ENCODE assay signal across 19 cellular contexts in the genomic region with DNA sequence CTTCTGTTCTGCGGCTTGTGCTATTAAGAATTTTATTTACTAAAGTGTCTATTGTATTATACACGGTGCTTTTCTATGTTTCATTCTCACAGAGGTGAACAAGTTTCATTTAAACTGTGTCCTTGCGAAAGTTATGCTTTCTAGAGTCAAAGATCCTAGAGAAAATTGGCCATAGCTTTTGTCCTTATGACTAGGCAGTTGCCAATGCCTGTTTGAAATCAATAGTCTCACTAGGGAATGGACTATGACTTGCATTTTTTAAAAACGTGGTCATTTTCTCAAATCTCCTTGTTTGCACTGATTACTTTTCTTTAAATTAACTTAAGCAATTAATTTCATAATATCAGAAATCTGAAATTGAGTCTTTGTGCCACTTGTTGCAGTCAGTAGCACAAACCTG.
A peak's percentile ranks its signal among the peaks of the same experiment; 100 is the strongest.
DNase-seq lines count a peak whose midpoint lies in the region; ATAC-seq, FAIRE-seq and TF ChIP-seq lines count a peak whose summit lies in the region.
"Had no signal": no experiment of that assay in that cellular context is flagged by ENCODE, and none has a peak within 500 bp of the region (broad histone marks: within the 10 kb centered on the region; RNA-seq: fewer than 3 reads in every experiment).

No MANE protein-coding gene starts in this region.

- no peak overlapping the region for H3K4me2 ChIP-seq in K562 (ENCODE audit: insufficient read depth, low read length)
- H3K4me2 ChIP-seq in mesenchymal stem cell (ENCODE audit: low read length, poor library complexity, severe bottlenecking), result no peak overlapping the region

- TF ChIP-seq EP300 in K562 (IDR thresholded peaks at IDR 0.05; ENCODE audit: low read length) (no peak), transverse colon (IDR thresholded peaks at IDR 0.05; ENCODE audit: low read depth) (no peak)

- intact Hi-C loops in K562 (cut with micrococcal nuclease) (no loop called here), transverse colon (cut with DNase I; ENCODE audit: low total_unique reads) (no loop called here)

- ATAC-seq in K562, result no peak
- ATAC-seq: activated T-cell treated with anti-CD3 and anti-CD28 coated beads, Interleukin-2, amount 50 U/mL, for 72 hours; effector memory CD8-positive, alpha-beta T cell; T-cell had no signal

- H3K9me1 ChIP-seq in K562 (ENCODE audit: control insufficient read depth, insufficient read depth, low read length), result no peaks in the 10 kb centered on the region

- no TSS peak for BruUV-seq in K562 (replicated peaks; lab: Mats Ljungman, UMichigan)

- H3K18ac ChIP-seq in mesenchymal stem cell (ENCODE audit: low read depth in 1 of 2, low read length in 2 of 2), result no peak overlapping the region

- no peak for TF ChIP-seq RAD21 in K562 (CRISPR knock-in tag; conservative IDR thresholded peaks at IDR 0.05 in 1 of 2, IDR thresholded peaks at IDR 0.05 in 1 of 2)

- H3K27me3 ChIP-seq in K562 (ENCODE audit: control insufficient read depth in 2 of 2, insufficient read depth in 2 of 2, low read length in 2 of 2), result no peaks in the 10 kb centered on the region
- H3K27me3 ChIP-seq in mesenchymal stem cell (ENCODE audit: control insufficient read depth in 1 of 2, insufficient read depth in 1 of 2, low read length in 2 of 2), result no peaks in the 10 kb centered on the region
- no peaks in the 10 kb centered on the region for H3K27me3 ChIP-seq in transverse colon

- H2BK120ac ChIP-seq in mesenchymal stem cell (ENCODE audit: low read depth, low read length), result no peak overlapping the region

- no peak overlapping the region for H3K23ac ChIP-seq in mesenchymal stem cell (ENCODE audit: low read length in 2 of 2)

- H2AFZ ChIP-seq in K562 (ENCODE audit: low read depth, low read length), result 0 out of 2 replicates have a peak overlapping the region, but pooled peaks have one; percentile 9
- H2AFZ ChIP-seq in mesenchymal stem cell (ENCODE audit: low read depth, low read length), result no peak overlapping the region

- H3K4me3 ChIP-seq in K562 (no peak overlapping the region), mesenchymal stem cell (ENCODE audit: insufficient read depth in 1 of 2, low read depth in 1 of 2, low read length in 2 of 2) (peak overlapping the region in 1 of 2 experiments; percentile 78), transverse colon (peak overlapping the region in 3 of 4 donors; percentile 25 to 44 (median 29))

- no peak overlapping the region for H3K4ac ChIP-seq in mesenchymal stem cell (ENCODE audit: low read depth in 1 of 2, low read length in 2 of 2)

- no peak for FAIRE-seq in K562 (lab: Jason Lieb, UNC)
- FAIRE-seq: GM12892 had no signal

- TF ChIP-seq CTCF in K562 (IDR thresholded peaks at IDR 0.05 in 2 of 3, conservative IDR thresholded peaks at IDR 0.05 in 1 of 3; ENCODE audit: insufficient read depth in 2 of 3, low read depth in 1 of 3, low read length in 3 of 3) (no peak), transverse colon (IDR thresholded peaks at IDR 0.05) (no peak)

- TF ChIP-seq POLR2A in K562 (conservative IDR thresholded peaks at IDR 0.05), result no peak
- no peak for TF ChIP-seq POLR2A in transverse colon (IDR thresholded peaks at IDR 0.05)

- H3K79me2 ChIP-seq in K562 (ENCODE audit: control insufficient read depth, insufficient read depth, low read length), result no peaks in the 10 kb centered on the region

- H3K27ac ChIP-seq in K562 (ENCODE audit: extremely low read depth, low read depth, low read length) (no peak overlapping the region), mesenchymal stem cell (ENCODE audit: low read length, poor library complexity, severe bottlenecking) (no peak overlapping the region), transverse colon (peak overlapping the region; percentile 73 to 83 (median 77))
- H3K27ac ChIP-seq: WERI-Rb-1 had no signal

- no peak overlapping the region for H4K8ac ChIP-seq in mesenchymal stem cell (ENCODE audit: low read length)

- H4K91ac ChIP-seq in mesenchymal stem cell (ENCODE audit: low read length), result no peak overlapping the region

- no peak overlapping the region for H2BK5ac ChIP-seq in mesenchymal stem cell (ENCODE audit: low read depth, low read length, poor library complexity, severe bottlenecking)

- no peaks in the 10 kb centered on the region for H3K9me3 ChIP-seq in K562 (replicated peaks; ENCODE audit: control insufficient read depth, insufficient read depth, low read depth, low read length)
- H3K9me3 ChIP-seq in mesenchymal stem cell (ENCODE audit: control insufficient read depth, low read length), result no peaks in the 10 kb centered on the region
- no peaks in the 10 kb centered on the region for H3K9me3 ChIP-seq in transverse colon

- no peak overlapping the region for H2AK5ac ChIP-seq in mesenchymal stem cell (ENCODE audit: low read length, severe bottlenecking)

- H2BK15ac ChIP-seq in mesenchymal stem cell (ENCODE audit: low read depth, poor library complexity, severe bottlenecking), result no peak overlapping the region

- no peaks in the 10 kb centered on the region for H4K20me1 ChIP-seq in K562 (replicated peaks; ENCODE audit: control insufficient read depth, insufficient read depth, low read length)

- H3K79me1 ChIP-seq in mesenchymal stem cell (replicated peaks; ENCODE audit: low read length, poor library complexity, severe bottlenecking), result no peaks in the 10 kb centered on the region

- peaks cover 0 to 2% of the 10 kb centered on the region in 2 experiments; a peak in 1 of 5 replicates for H3K4me1 ChIP-seq in K562 (replicated peaks in 1 of 2; ENCODE audit: control insufficient read depth in 2 of 2, insufficient read depth in 2 of 2, low read length in 2 of 2)
- no peaks in the 10 kb centered on the region for H3K4me1 ChIP-seq in mesenchymal stem cell (ENCODE audit: control insufficient read depth, insufficient read depth, low read depth, low read length)
- no peaks in the 10 kb centered on the region for H3K4me1 ChIP-seq in transverse colon

- CTCF ChIA-PET in K562 (lab: Yijun Ruan, JAX; ENCODE audit: low intra/inter-chr PET ratio), result no interaction called here

- no peak overlapping the region for H2BK12ac ChIP-seq in mesenchymal stem cell (ENCODE audit: low read length in 2 of 2)

- in situ Hi-C loops in K562 (cut with MboI) (no loop called here), transverse colon (cut with MboI; ENCODE audit: low pct_ligation_motif_present in 1 of 4, low pct_unique_long_range_greater_than_20kb in 1 of 4, low sequenced_read_pairs in 3 of 4) (no loop called here)

- no peaks in the 10 kb centered on the region for H3K36me3 ChIP-seq in K562 (ENCODE audit: control insufficient read depth, insufficient read depth, low read length)
- H3K36me3 ChIP-seq in mesenchymal stem cell (ENCODE audit: control insufficient read depth in 1 of 2, insufficient read depth in 2 of 2, low read depth in 1 of 2, low read length in 2 of 2), result no peaks in the 10 kb centered on the region
- H3K36me3 ChIP-seq in transverse colon, result no peaks in the 10 kb centered on the region
- H3K36me3 ChIP-seq: WERI-Rb-1 had no signal

- DNase-seq in NCI-H82 (lab: John Stamatoyannopoulos, UW) (peak; percentile 34), NCI-H82 treated with DMSO at 0.1 percent for 48 hours (lab: John Stamatoyannopoulos, UW; ENCODE audit: unreplicated experiment) (no peak), K562 (ENCODE audit: extremely low read depth in 1 of 4, low spot score in 3 of 4) (no peak), mesenchymal stem cell (no peak), transverse colon (no peak), NCI-H446 treated with DMSO at 0.1 percent for 48 hours (lab: John Stamatoyannopoulos, UW) (no peak), CD1c-positive myeloid dendritic cell (ENCODE audit: extremely low spot score) (no peak)
- no peak for DNase-seq in activated naive CD4-positive, alpha-beta T cell treated with anti-CD3 and anti-CD28 coated beads, Interleukin-2, amount 50 U/mL, for 16 hours
- DNase-seq: activated CD4-positive, alpha-beta memory T cell treated with anti-CD3 and anti-CD28 coated beads for 36 hours; activated naive CD8-positive, alpha-beta T cell treated with anti-CD3 and anti-CD28 coated beads for 36 hours; activated T-cell treated with anti-CD3 and anti-CD28 coated beads, Interleukin-2, amount 50 U/mL, for 72 hours; central memory CD4-positive, alpha-beta T cell; effector memory CD8-positive, alpha-beta T cell; GDM1; H9; NK-92 treated with Interleukin-12 subunit alpha and Interleukin-12 subunit beta, amount 100 ng/mL, for 24 hours; T-cell had no signal

- WGBS in K562 (ENCODE audit: insufficient coverage, low coverage, missing lambda C conversion rate), result 20% methylated on average over 4 of the region's 4 CpGs
- 100% methylated on average over 1 of the region's 4 CpGs for WGBS in mesenchymal stem cell
- 39 to 46% methylated on average over 4 of the region's 4 CpGs for WGBS in transverse colon (ENCODE audit: low coverage in 1 of 2), 2 donors

- H3K14ac ChIP-seq in mesenchymal stem cell (ENCODE audit: low read length in 2 of 2), result no peak overlapping the region

- no peak overlapping the region for H3K9ac ChIP-seq in K562 (ENCODE audit: insufficient read depth in 1 of 2, low read depth in 2 of 2, low read length in 2 of 2)
- peak overlapping the region; percentile 76 for H3K9ac ChIP-seq in mesenchymal stem cell (ENCODE audit: low read length)

- POLR2A ChIA-PET in K562 (lab: Yijun Ruan, JAX), result no interaction called here

TF ChIP-seq in K562, 482 proteins besides CTCF, POLR2A, EP300 and RAD21 (continues in another document):
- TF ChIP-seq, protein P1, sequence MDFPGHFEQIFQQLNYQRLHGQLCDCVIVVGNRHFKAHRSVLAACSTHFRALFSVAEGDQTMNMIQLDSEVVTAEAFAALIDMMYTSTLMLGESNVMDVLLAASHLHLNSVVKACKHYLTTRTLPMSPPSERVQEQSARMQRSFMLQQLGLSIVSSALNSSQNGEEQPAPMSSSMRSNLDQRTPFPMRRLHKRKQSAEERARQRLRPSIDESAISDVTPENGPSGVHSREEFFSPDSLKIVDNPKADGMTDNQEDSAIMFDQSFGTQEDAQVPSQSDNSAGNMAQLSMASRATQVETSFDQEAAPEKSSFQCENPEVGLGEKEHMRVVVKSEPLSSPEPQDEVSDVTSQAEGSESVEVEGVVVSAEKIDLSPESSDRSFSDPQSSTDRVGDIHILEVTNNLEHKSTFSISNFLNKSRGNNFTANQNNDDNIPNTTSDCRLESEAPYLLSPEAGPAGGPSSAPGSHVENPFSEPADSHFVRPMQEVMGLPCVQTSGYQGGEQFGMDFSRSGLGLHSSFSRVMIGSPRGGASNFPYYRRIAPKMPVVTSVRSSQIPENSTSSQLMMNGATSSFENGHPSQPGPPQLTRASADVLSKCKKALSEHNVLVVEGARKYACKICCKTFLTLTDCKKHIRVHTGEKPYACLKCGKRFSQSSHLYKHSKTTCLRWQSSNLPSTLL (IDR thresholded peaks at IDR 0.05), result no peak
- TF ChIP-seq NFE2L1 (tag; IDR thresholded peaks at IDR 0.05; ENCODE audit: borderline replicate concordance, low read depth) (peak; percentile 36; the same call in 1 of the 2 replicates), ZNF408 (CRISPR knock-in tag; IDR thresholded peaks at IDR 0.05; ENCODE audit: low read depth) (no peak), MTA1 (IDR thresholded peaks at IDR 0.05; ENCODE audit: borderline replicate concordance) (no peak), NFE2 (IDR thresholded peaks at IDR 0.05; ENCODE audit: low read depth) (peak; percentile 26; the same call in 1 of the 2 replicates), ZNF12 (CRISPR knock-in tag; IDR thresholded peaks at IDR 0.05) (no peak), DPF2 (IDR thresholded peaks at IDR 0.05) (no peak), NR2F6 (CRISPR knock-in tag; IDR thresholded peaks at IDR 0.05) (no peak)

Comparison
In these comparisons a context has a peak if more than half of its experiments do, and no peak if none do; other contexts are left out.
1. H3K27ac ChIP-seq: peak in transverse colon (4 of 4); none in K562 (single experiment) and mesenchymal stem cell (single experiment).